Comparison of ENCODE assay signal across 8 cellular contexts in genomic region chr1:161763522-161764098, GRCh38. TPM values are rescaled to one million over a fixed set of nuclear protein-coding genes. Genes with fewer than 3 reads are reported as not detected.
DNase-seq lines count a peak whose midpoint lies in the region; ATAC-seq and TF ChIP-seq lines count a peak whose summit lies in the region.

No MANE protein-coding gene starts in this region.

- H3K36me3 Mint-ChIP-seq in CD4-positive, alpha-beta memory T cell, result peaks cover 3 to 12% of the 10 kb centered on the region in 2 donors
- H3K36me3 Mint-ChIP-seq in T-cell, result peaks cover 5% of the 10 kb centered on the region
- peaks cover 2% of the 10 kb centered on the region for H3K36me3 Mint-ChIP-seq in osteocyte (ENCODE audit: unreplicated experiment)

- peak overlapping the region; percentile 64 to 80 (median 68) for H3K4me3 Mint-ChIP-seq in CD4-positive, alpha-beta memory T cell
- H3K4me3 Mint-ChIP-seq in T-cell, result peak overlapping the region; percentile 57 to 100 (median 59)
- H3K4me3 Mint-ChIP-seq in osteocyte (ENCODE audit: unreplicated experiment), result peak overlapping the region; percentile 31

- peaks cover 20 to 39% (median 29%) of the 10 kb centered on the region in 4 donors for H3K4me1 Mint-ChIP-seq in CD4-positive, alpha-beta memory T cell
- peaks cover 35 to 39% (median 37%) of the 10 kb centered on the region in 3 donors for H3K4me1 Mint-ChIP-seq in T-cell
- peaks cover 26% of the 10 kb centered on the region for H3K4me1 Mint-ChIP-seq in osteocyte (ENCODE audit: unreplicated experiment)

- H3K36me3 ChIP-seq in CD4-positive, alpha-beta memory T cell (ENCODE audit: insufficient read depth, low read length), result peaks cover 3% of the 10 kb centered on the region
- no peaks in the 10 kb centered on the region for H3K36me3 ChIP-seq in H7 (replicated peaks; ENCODE audit: control insufficient read depth, insufficient read depth, low read length)

- H3K27ac Mint-ChIP-seq in CD4-positive, alpha-beta memory T cell, result peak overlapping the region; percentile 51 to 85 (median 77)
- H3K27ac Mint-ChIP-seq in T-cell (peak overlapping the region; percentile 9 to 82), osteocyte (ENCODE audit: unreplicated experiment) (peak overlapping the region; percentile 72)

- no peak for TF ChIP-seq POLR2A in GM18505 (IDR thresholded peaks at IDR 0.05; ENCODE audit: borderline replicate concordance, extremely low read depth, insufficient read depth, insufficient read length)

- H3K27ac ChIP-seq in CD4-positive, alpha-beta memory T cell (ENCODE audit: low read depth, low read length), result no peak overlapping the region

- POLR2A ChIA-PET in CD4-positive, alpha-beta memory T cell (lab: Charles Lee; ENCODE audit: partially characterized antibody), result interaction anchor here (3.4 kb wide), 1 partner anchor 14 kb away, joined by 13 read pairs; the partner anchor contains the start of gene DUSP12
- POLR2A ChIA-PET in T-cell (lab: Charles Lee), result no interaction called here

- TF ChIP-seq CTCF in osteocyte (IDR thresholded peaks at IDR 0.05), result peak; percentile 50

- no peaks in the 10 kb centered on the region for H3K27me3 ChIP-seq in CD4-positive, alpha-beta memory T cell (ENCODE audit: insufficient read depth, low read length)
- no peaks in the 10 kb centered on the region for H3K27me3 ChIP-seq in H7 (ENCODE audit: control insufficient read depth, insufficient read depth, low read length)

- CTCF ChIA-PET in CD4-positive, alpha-beta memory T cell (lab: Charles Lee; ENCODE audit: partially characterized antibody), result interaction anchor here (0.9 to 7.8 kb wide), 8 partner anchors 9 to 277 kb away, joined by 4 to 63 read pairs (median 7); partner anchors contain the start of gene DUSP12
- CTCF ChIA-PET in T-cell (lab: Charles Lee), result interaction anchor here (1.1 to 3.1 kb wide), 3 partner anchors 14 to 273 kb away, joined by 5 to 14 read pairs (median 6); partner anchors contain the start of gene DUSP12 (in 1 of the 2)

- peak; percentile 49 to 59 (median 56) for DNase-seq in CD4-positive, alpha-beta memory T cell
- DNase-seq in H7, result peak; percentile 53
- DNase-seq in T-cell, result peak in 29 of 34 experiments; percentile 14 to 57 (median 43)
- peak; percentile 52 for DNase-seq in central memory CD4-positive, alpha-beta T cell
- DNase-seq in osteocyte (ENCODE audit: extremely low spot score, unreplicated experiment), result no peak

- H3K4me3 ChIP-seq in CD4-positive, alpha-beta memory T cell (ENCODE audit: low read length in 2 of 2), result peak overlapping the region in 1 of 2 donors; percentile 1
- H3K4me3 ChIP-seq in H7 (ENCODE audit: insufficient read depth, low read depth, low read length), result no peak overlapping the region

- peaks cover 39% of the 10 kb centered on the region for H3K4me1 ChIP-seq in CD4-positive, alpha-beta memory T cell (ENCODE audit: insufficient read depth, low read length)

- no peaks in the 10 kb centered on the region for H3K9me3 ChIP-seq in CD4-positive, alpha-beta memory T cell (ENCODE audit: control insufficient read depth in 1 of 2, low read length in 2 of 2)

- ATAC-seq in T-cell (replicated peaks in 1 of 4) (peak; percentile 48 to 65 (median 62)), GM18505 (IDR thresholded peaks at IDR 0.05; ENCODE audit: unreplicated experiment) (no peak), HG02870 (IDR thresholded peaks at IDR 0.05; ENCODE audit: unreplicated experiment) (no peak), GM21526 (IDR thresholded peaks at IDR 0.05; ENCODE audit: low FRiP score, unreplicated experiment) (no peak)

- intact Hi-C loops in CD4-positive, alpha-beta memory T cell (cut with micrococcal nuclease), result loop anchor here (1.0 to 10.0 kb wide), 2 partner anchors 274 to 369 kb away; no protein-coding TSS in a partner anchor

- H3K9me3 Mint-ChIP-seq in CD4-positive, alpha-beta memory T cell, result no peaks in the 10 kb centered on the region
- H3K9me3 Mint-ChIP-seq in T-cell, result no peaks in the 10 kb centered on the region
- H3K9me3 Mint-ChIP-seq in osteocyte (ENCODE audit: unreplicated experiment), result no peaks in the 10 kb centered on the region

- no peaks in the 10 kb centered on the region for H3K27me3 Mint-ChIP-seq in CD4-positive, alpha-beta memory T cell
- H3K27me3 Mint-ChIP-seq in T-cell (no peaks in the 10 kb centered on the region), osteocyte (ENCODE audit: unreplicated experiment) (no peaks in the 10 kb centered on the region)

RNA-seq across cellular contexts. Expression of gene ATF6, which starts 2.5 kb away (rescaled TPM):
- total RNA-seq in CD4-positive, alpha-beta memory T cell, result 10 to 100 TPM; 22.3 to 22.4 TPM
- polyA plus RNA-seq in CD4-positive, alpha-beta memory T cell, result 10 to 100 TPM; 14.3 to 22.7 TPM
- 13.4 and 17.8 TPM in 2 replicates for total RNA-seq in H7 (2014; rRNA removed; shearing (Covaris generic))
- total RNA-seq in T-cell, result 10 to 100 TPM; 18.7 to 27.6 (median 21.9) TPM
- 29.7 and 32.2 TPM in 2 replicates for total RNA-seq in osteocyte

RNA-seq across cellular contexts. Expression of gene DUSP12, which starts 14.0 kb away (rescaled TPM):
- total RNA-seq in CD4-positive, alpha-beta memory T cell, result 10 to 100 TPM; 30.4 to 31.6 TPM
- polyA plus RNA-seq in CD4-positive, alpha-beta memory T cell, result 10 to 100 TPM; 53.8 to 86.5 TPM
- total RNA-seq in H7 (2014; rRNA removed; shearing (Covaris generic)), result 38.1 and 42.8 TPM in 2 replicates
- total RNA-seq in T-cell (10 to 100 TPM; 18.9 to 33.5 (median 29.1) TPM), osteocyte (20.1 and 21.8 TPM in 2 replicates)

RNA-seq across cellular contexts. Expression of gene FCRLB, which starts 42.3 kb away (rescaled TPM):
- total RNA-seq in CD4-positive, alpha-beta memory T cell, result 1 to 10 TPM; 1.2 to 1.5 TPM
- 1 to 10 TPM; 1.0 to 1.6 TPM for polyA plus RNA-seq in CD4-positive, alpha-beta memory T cell
- total RNA-seq in H7 (2014; rRNA removed; shearing (Covaris generic)), result 0.55 and 0.74 TPM in 2 replicates
- 1 to 10 TPM in 1 of 5 donors, under 1 TPM in 4; 0.48 to 1.1 (median 0.75) TPM for total RNA-seq in T-cell
- total RNA-seq in osteocyte, result 0.27 TPM in 1 of 2 replicates, not detected in the other

RNA-seq across cellular contexts. Expression of gene FCRLA, which starts 56.6 kb away (rescaled TPM):
- total RNA-seq in CD4-positive, alpha-beta memory T cell, result not detected
- 1 to 10 TPM in 1 of 2 donors, under 1 TPM in 1; 0.23 to 2.7 TPM for polyA plus RNA-seq in CD4-positive, alpha-beta memory T cell
- total RNA-seq in H7 (2014; rRNA removed; shearing (Covaris generic)), result not detected in 2 replicates
- 1 to 10 TPM in 3 of 5 donors, under 1 TPM in 2; 0.68 to 6.5 (median 2.7) TPM for total RNA-seq in T-cell
- not detected in 2 replicates for total RNA-seq in osteocyte

Comparison
In these comparisons a context has a peak if more than half of its experiments do, and no peak if none do; other contexts are left out.
1. ATAC-seq: peak in T-cell (4 of 4); none in GM18505 (single experiment), HG02870 (single experiment) and GM21526 (single experiment).
2. Peak in every context shown above with its lines, with median percentiles within 50 percentile points of each other: H3K27ac Mint-ChIP-seq and H3K4me3 Mint-ChIP-seq.